ENCODE assay signal across 8 cellular contexts in genomic region chr1:174874337-174875053, GRCh38.
DNase-seq lines count a peak whose midpoint lies in the region; ATAC-seq and TF ChIP-seq lines count a peak whose summit lies in the region.

No MANE protein-coding gene starts in this region.

- H3K27ac Mint-ChIP-seq in IgD-negative memory B cell, result peak overlapping the region; percentile 66 to 89 (median 80)
- H3K27ac Mint-ChIP-seq in HFFc6, result no peak overlapping the region

- peak overlapping the region; percentile 88 to 94 (median 92) for H3K4me3 Mint-ChIP-seq in IgD-negative memory B cell
- no peak overlapping the region for H3K4me3 Mint-ChIP-seq in HFFc6

- H3K4me1 Mint-ChIP-seq in IgD-negative memory B cell (peaks cover 36 to 58% (median 41%) of the 10 kb centered on the region in 3 donors), HFFc6 (ENCODE audit: low read depth) (no peaks in the 10 kb centered on the region)

- no peaks in the 10 kb centered on the region for H3K36me3 Mint-ChIP-seq in IgD-negative memory B cell
- no peaks in the 10 kb centered on the region for H3K36me3 Mint-ChIP-seq in HFFc6 (ENCODE audit: low read depth)

- H3K9me3 ChIP-seq in effector memory CD4-positive, alpha-beta T cell (ENCODE audit: control insufficient read depth, low read length), result no peaks in the 10 kb centered on the region
- no peaks in the 10 kb centered on the region for H3K9me3 ChIP-seq in psoas muscle

- no peaks in the 10 kb centered on the region for H3K36me3 ChIP-seq in effector memory CD4-positive, alpha-beta T cell (ENCODE audit: control insufficient read depth, insufficient read depth, low read length)
- no peaks in the 10 kb centered on the region for H3K36me3 ChIP-seq in psoas muscle (ENCODE audit: insufficient read depth in 1 of 2, low read depth in 1 of 2)

- peak overlapping the region; percentile 5 for H3K4me3 ChIP-seq in effector memory CD4-positive, alpha-beta T cell (ENCODE audit: insufficient read depth, low read depth, low read length, poor library complexity, severe bottlenecking)
- H3K4me3 ChIP-seq in psoas muscle, result peak overlapping the region; percentile 44

- H3K27me3 Mint-ChIP-seq in IgD-negative memory B cell (no peaks in the 10 kb centered on the region), HFFc6 (ENCODE audit: insufficient read depth) (no peaks in the 10 kb centered on the region; the same call in 1 of the 2 replicates)

- whole genome bisulfite sequencing in psoas muscle, 3 donors, result 49 to 56% (median 54%) methylated on average over 11 of the region's 11 CpGs

- peak; percentile 69 for ATAC-seq in GM19351 (IDR thresholded peaks at IDR 0.05; ENCODE audit: unreplicated experiment)
- no peak for ATAC-seq in psoas muscle

- no peak for TF ChIP-seq CTCF in psoas muscle (IDR thresholded peaks at IDR 0.05)
- TF ChIP-seq CTCF in HFFc6 (IDR thresholded peaks at IDR 0.05), result no peak

- intact Hi-C loops in psoas muscle (cut with DNase I), result no loop called here

- H3K27me3 ChIP-seq in effector memory CD4-positive, alpha-beta T cell (replicated peaks; ENCODE audit: control insufficient read depth, insufficient read depth, low read length, poor library complexity, severe bottlenecking), result no peaks in the 10 kb centered on the region
- H3K27me3 ChIP-seq in psoas muscle (ENCODE audit: insufficient read depth in 3 of 3, low read length in 2 of 3), result no peaks in the 10 kb centered on the region

- no peaks in the 10 kb centered on the region for H3K4me1 ChIP-seq in effector memory CD4-positive, alpha-beta T cell (ENCODE audit: control insufficient read depth, insufficient read depth, low read length, poor library complexity, severe bottlenecking)
- no peaks in the 10 kb centered on the region for H3K4me1 ChIP-seq in psoas muscle

- DNase-seq in ELF-1 (ENCODE audit: low read depth, low spot score) (peak; percentile 69), psoas muscle (no peak), NCI-H1436 (lab: John Stamatoyannopoulos, UW) (no peak), NCI-H2196 (lab: John Stamatoyannopoulos, UW; ENCODE audit: unreplicated experiment) (no peak), HFFc6 (no peak)
- DNase-seq in effector memory CD4-positive, alpha-beta T cell, result no peak

- no peak overlapping the region for H3K27ac ChIP-seq in effector memory CD4-positive, alpha-beta T cell (ENCODE audit: insufficient read depth, low read length, poor library complexity, severe bottlenecking)
- no peak overlapping the region for H3K27ac ChIP-seq in psoas muscle

- H3K9me3 Mint-ChIP-seq in IgD-negative memory B cell, result no peaks in the 10 kb centered on the region
- no peaks in the 10 kb centered on the region for H3K9me3 Mint-ChIP-seq in HFFc6
